In genomic region chr5:15647251-15647650, GRCh38 we compare ENCODE assay signal across 34 cellular contexts.
"Had no signal": no experiment of that assay in that cellular context is flagged by ENCODE, and none has a peak within 500 bp of the region (broad histone marks: within the 10 kb centered on the region; RNA-seq: fewer than 3 reads in every experiment).

No MANE protein-coding gene starts in this region.

- DNase-seq: Karpas-422, Kasumi-1, KG1, MG63, MM.1S, MV-4-11, NCI-H1048, NCI-H1092, NCI-H1092 treated with DMSO at 0.1 percent for 48 hours, NCI-H1105, NCI-H1105 treated with DMSO at 0.1 percent for 48 hours, NCI-H1417, NCI-H1417 treated with DMSO at 0.1 percent for 48 hours, NCI-H1436, NCI-H1436 treated with DMSO at 0.1 percent for 48 hours, NCI-H146, NCI-H1694, NCI-H1694 treated with DMSO at 0.1 percent for 48 hours, NCI-H187, NCI-H187 treated with DMSO at 0.1 percent for 48 hours, NCI-H1930, NCI-H2029, NCI-H2029 treated with DMSO at 0.1 percent for 48 hours, NCI-H2081, NCI-H2081 treated with DMSO at 0.1 percent for 48 hours, NCI-H2107, NCI-H2171, NCI-H2171 treated with DMSO at 0.1 percent for 48 hours, NCI-H2227 treated with DMSO at 0.1 percent for 48 hours, NCI-H226, NCI-H345, NCI-H446, NCI-H446 treated with DMSO at 0.1 percent for 48 hours had no signal

- H3K4me3 ChIP-seq: MG63 had no signal

- H3K9ac ChIP-seq: KMS-11 had no signal

- H3K27ac ChIP-seq: KMS-11 had no signal

- H3K27me3 ChIP-seq: MG63 had no signal

- H3K36me3 ChIP-seq: MG63 had no signal

- H3K4me2 ChIP-seq: KMS-11 had no signal
